Comparison of ENCODE assay signal across 1 cellular context in the genomic region with DNA sequence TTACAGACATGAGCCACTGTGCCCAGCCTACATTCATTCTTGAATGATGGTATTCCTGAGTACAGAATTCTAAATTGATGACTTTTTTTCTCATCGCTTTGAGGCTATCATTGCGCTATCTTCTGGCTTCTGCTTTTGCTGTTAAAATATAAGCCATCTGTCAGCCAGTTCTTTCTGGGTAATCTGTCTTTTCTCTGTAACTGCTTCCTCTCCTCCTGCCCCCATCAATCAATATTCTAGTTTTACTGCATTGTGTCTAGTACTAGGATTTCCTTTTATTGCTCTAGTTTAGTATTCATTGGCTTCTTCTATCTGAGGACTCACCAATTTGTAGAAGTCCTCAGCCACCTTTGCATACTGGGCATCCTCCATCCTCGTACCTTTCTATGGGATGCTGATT.
TF ChIP-seq lines count a peak whose summit lies in the region.

No MANE protein-coding gene starts in this region.

TF ChIP-seq in WTC11, 78 proteins besides CTCF, POLR2A, EP300 and RAD21 (continued from another document):
- TF ChIP-seq MYBL2 (CRISPR knock-in tag; IDR thresholded peaks at IDR 0.05) (no peak), ATF1 (CRISPR knock-in tag; IDR thresholded peaks at IDR 0.05) (no peak), ZNF138 (CRISPR knock-in tag; conservative IDR thresholded peaks at IDR 0.05) (no peak), JAZF1 (CRISPR knock-in tag; IDR thresholded peaks at IDR 0.05) (no peak), ZNF317 (CRISPR knock-in tag; IDR thresholded peaks at IDR 0.05; ENCODE audit: borderline replicate concordance, low read depth) (no peak), NFYB (CRISPR knock-in tag; conservative IDR thresholded peaks at IDR 0.05; ENCODE audit: low read depth) (no peak), ZNF263 (CRISPR knock-in tag; IDR thresholded peaks at IDR 0.05; ENCODE audit: low read depth) (no peak), ETV6 (CRISPR knock-in tag; IDR thresholded peaks at IDR 0.05) (no peak)
- TF ChIP-seq, protein P1, sequence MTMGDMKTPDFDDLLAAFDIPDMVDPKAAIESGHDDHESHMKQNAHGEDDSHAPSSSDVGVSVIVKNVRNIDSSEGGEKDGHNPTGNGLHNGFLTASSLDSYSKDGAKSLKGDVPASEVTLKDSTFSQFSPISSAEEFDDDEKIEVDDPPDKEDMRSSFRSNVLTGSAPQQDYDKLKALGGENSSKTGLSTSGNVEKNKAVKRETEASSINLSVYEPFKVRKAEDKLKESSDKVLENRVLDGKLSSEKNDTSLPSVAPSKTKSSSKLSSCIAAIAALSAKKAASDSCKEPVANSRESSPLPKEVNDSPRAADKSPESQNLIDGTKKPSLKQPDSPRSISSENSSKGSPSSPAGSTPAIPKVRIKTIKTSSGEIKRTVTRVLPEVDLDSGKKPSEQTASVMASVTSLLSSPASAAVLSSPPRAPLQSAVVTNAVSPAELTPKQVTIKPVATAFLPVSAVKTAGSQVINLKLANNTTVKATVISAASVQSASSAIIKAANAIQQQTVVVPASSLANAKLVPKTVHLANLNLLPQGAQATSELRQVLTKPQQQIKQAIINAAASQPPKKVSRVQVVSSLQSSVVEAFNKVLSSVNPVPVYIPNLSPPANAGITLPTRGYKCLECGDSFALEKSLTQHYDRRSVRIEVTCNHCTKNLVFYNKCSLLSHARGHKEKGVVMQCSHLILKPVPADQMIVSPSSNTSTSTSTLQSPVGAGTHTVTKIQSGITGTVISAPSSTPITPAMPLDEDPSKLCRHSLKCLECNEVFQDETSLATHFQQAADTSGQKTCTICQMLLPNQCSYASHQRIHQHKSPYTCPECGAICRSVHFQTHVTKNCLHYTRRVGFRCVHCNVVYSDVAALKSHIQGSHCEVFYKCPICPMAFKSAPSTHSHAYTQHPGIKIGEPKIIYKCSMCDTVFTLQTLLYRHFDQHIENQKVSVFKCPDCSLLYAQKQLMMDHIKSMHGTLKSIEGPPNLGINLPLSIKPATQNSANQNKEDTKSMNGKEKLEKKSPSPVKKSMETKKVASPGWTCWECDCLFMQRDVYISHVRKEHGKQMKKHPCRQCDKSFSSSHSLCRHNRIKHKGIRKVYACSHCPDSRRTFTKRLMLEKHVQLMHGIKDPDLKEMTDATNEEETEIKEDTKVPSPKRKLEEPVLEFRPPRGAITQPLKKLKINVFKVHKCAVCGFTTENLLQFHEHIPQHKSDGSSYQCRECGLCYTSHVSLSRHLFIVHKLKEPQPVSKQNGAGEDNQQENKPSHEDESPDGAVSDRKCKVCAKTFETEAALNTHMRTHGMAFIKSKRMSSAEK (CRISPR knock-in tag; IDR thresholded peaks at IDR 0.05; ENCODE audit: borderline replicate concordance), result no peak
- TF ChIP-seq, protein P2, sequence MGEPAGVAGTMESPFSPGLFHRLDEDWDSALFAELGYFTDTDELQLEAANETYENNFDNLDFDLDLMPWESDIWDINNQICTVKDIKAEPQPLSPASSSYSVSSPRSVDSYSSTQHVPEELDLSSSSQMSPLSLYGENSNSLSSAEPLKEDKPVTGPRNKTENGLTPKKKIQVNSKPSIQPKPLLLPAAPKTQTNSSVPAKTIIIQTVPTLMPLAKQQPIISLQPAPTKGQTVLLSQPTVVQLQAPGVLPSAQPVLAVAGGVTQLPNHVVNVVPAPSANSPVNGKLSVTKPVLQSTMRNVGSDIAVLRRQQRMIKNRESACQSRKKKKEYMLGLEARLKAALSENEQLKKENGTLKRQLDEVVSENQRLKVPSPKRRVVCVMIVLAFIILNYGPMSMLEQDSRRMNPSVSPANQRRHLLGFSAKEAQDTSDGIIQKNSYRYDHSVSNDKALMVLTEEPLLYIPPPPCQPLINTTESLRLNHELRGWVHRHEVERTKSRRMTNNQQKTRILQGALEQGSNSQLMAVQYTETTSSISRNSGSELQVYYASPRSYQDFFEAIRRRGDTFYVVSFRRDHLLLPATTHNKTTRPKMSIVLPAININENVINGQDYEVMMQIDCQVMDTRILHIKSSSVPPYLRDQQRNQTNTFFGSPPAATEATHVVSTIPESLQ (CRISPR knock-in tag; IDR thresholded peaks at IDR 0.05), result no peak
